In the genomic region with DNA sequence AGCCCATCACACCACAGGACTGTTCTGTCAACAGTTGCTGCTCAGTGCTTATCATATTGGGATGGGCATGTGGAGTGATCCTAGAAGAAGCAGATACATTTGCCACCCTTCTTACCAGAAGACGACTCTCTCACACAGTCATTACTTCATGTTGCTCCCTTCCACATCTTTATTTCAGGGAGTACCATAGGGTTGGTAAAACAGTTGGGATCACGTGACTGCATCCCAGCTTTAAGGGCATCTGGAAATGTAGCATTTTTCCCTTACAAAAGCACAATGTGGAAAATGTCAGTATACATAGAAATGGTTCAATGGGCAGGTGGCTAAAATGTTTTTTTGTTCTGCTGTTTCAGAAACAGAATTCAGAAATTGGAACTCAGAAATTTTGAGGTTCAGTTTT, we compare ENCODE assay signal across 36 cellular contexts.
"Had no signal": no experiment of that assay in that cellular context is flagged by ENCODE, and none has a peak within 500 bp of the region (broad histone marks: within the 10 kb centered on the region; RNA-seq: fewer than 3 reads in every experiment).

No MANE protein-coding gene starts in this region.

- H3K9me3 ChIP-seq: ascending aorta had no signal

- H3K4me3 ChIP-seq: ascending aorta, cardiac muscle cell had no signal

- H3K4me1 Mint-ChIP-seq: activated B cell treated with CpG ODN at 0.5 μM for 24 hours; activated CD4-positive, alpha-beta T cell treated with anti-CD3 and anti-CD28 coated beads, Interleukin-2, amount 10 ng/mL, durations not matched to agents 24 days and 14 days; activated CD8-positive, alpha-beta memory T cell treated with anti-CD3 and anti-CD28 coated beads, Interleukin-2, amount 10 ng/mL, durations not matched to agents 7 days and 5 days; activated naive CD4-positive, alpha-beta T cell treated with anti-CD3 and anti-CD28 coated beads, Interleukin-2, amount 10 ng/mL, durations not matched to agents 7 days and 5 days; activated naive CD4-positive, alpha-beta T cell treated with anti-CD3 and anti-CD28 coated beads, Interleukin-2, amount 50 U/mL, for 24 hours; activated naive CD8-positive, alpha-beta T cell treated with anti-CD3 and anti-CD28 coated beads, Interleukin-2, amount 10 ng/mL, durations not matched to agents 7 days and 5 days; activated naive CD8-positive, alpha-beta T cell treated with anti-CD3 and anti-CD28 coated beads, Interleukin-2, amount 50 U/mL, for 24 hours; central memory CD8-positive, alpha-beta T cell had no signal

- H3K36me3 Mint-ChIP-seq: activated CD4-positive, alpha-beta memory T cell treated with anti-CD3 and anti-CD28 coated beads for 36 hours; activated CD8-positive, alpha-beta memory T cell treated with anti-CD3 and anti-CD28 coated beads, Interleukin-2, amount 10 ng/mL, durations not matched to agents 7 days and 5 days; activated naive CD4-positive, alpha-beta T cell treated with anti-CD3 and anti-CD28 coated beads, Interleukin-2, amount 10 ng/mL, durations not matched to agents 7 days and 5 days; activated naive CD4-positive, alpha-beta T cell treated with anti-CD3 and anti-CD28 coated beads, Interleukin-2, amount 50 U/mL, for 24 hours; activated naive CD8-positive, alpha-beta T cell; activated naive CD8-positive, alpha-beta T cell treated with anti-CD3 and anti-CD28 coated beads, Interleukin-2, amount 10 ng/mL, durations not matched to agents 7 days and 5 days; brain had no signal

- H3K4me3 Mint-ChIP-seq: activated B cell treated with CpG ODN at 0.5 μM for 24 hours; activated CD4-positive, alpha-beta memory T cell treated with anti-CD3 and anti-CD28 coated beads for 36 hours; activated CD4-positive, alpha-beta T cell treated with anti-CD3 and anti-CD28 coated beads, Interleukin-2, amount 10 ng/mL, durations not matched to agents 24 days and 14 days; activated CD8-positive, alpha-beta memory T cell treated with anti-CD3 and anti-CD28 coated beads, Interleukin-2, amount 10 ng/mL, durations not matched to agents 7 days and 5 days; activated CD8-positive, alpha-beta T cell treated with anti-CD3 and anti-CD28 coated beads for 36 hours; activated naive CD4-positive, alpha-beta T cell treated with anti-CD3 and anti-CD28 coated beads, Interleukin-2, amount 10 ng/mL, durations not matched to agents 7 days and 5 days; activated naive CD4-positive, alpha-beta T cell treated with anti-CD3 and anti-CD28 coated beads, Interleukin-2, amount 50 U/mL, for 24 hours; activated naive CD8-positive, alpha-beta T cell; activated naive CD8-positive, alpha-beta T cell treated with anti-CD3 and anti-CD28 coated beads, Interleukin-2, amount 10 ng/mL, durations not matched to agents 7 days and 5 days; activated naive CD8-positive, alpha-beta T cell treated with anti-CD3 and anti-CD28 coated beads, Interleukin-2, amount 50 U/mL, for 24 hours; activated T-cell treated with anti-CD3 and anti-CD28 coated beads, Interleukin-2, amount 50 U/mL, for 24 hours; brain; central memory CD8-positive, alpha-beta T cell; T-helper 2 cell treated with Interferon-gamma antibody and Interleukin-4, amounts not matched to agents 5 μg/mL and 100 μg/mL, for 36 hours had no signal

- H3K4me1 ChIP-seq: ascending aorta had no signal

- ATAC-seq: activated CD8-positive, alpha-beta memory T cell treated with anti-CD3 and anti-CD28 coated beads, Interleukin-2, amount 10 ng/mL, durations not matched to agents 7 days and 5 days; activated CD8-positive, alpha-beta T cell treated with anti-CD3 and anti-CD28 coated beads for 36 hours; activated naive CD8-positive, alpha-beta T cell treated with anti-CD3 and anti-CD28 coated beads, Interleukin-2, amount 50 U/mL, for 24 hours had no signal

- H3K27me3 ChIP-seq: ascending aorta, cardiac muscle cell had no signal

- H3K27ac Mint-ChIP-seq: activated B cell treated with CpG ODN at 0.5 μM for 24 hours; activated CD4-positive, alpha-beta memory T cell treated with anti-CD3 and anti-CD28 coated beads for 36 hours; activated CD4-positive, alpha-beta T cell treated with anti-CD3 and anti-CD28 coated beads, Interleukin-2, amount 10 ng/mL, durations not matched to agents 24 days and 14 days; activated CD8-positive, alpha-beta memory T cell treated with anti-CD3 and anti-CD28 coated beads, Interleukin-2, amount 10 ng/mL, durations not matched to agents 7 days and 5 days; activated CD8-positive, alpha-beta T cell treated with anti-CD3 and anti-CD28 coated beads for 36 hours; activated naive CD4-positive, alpha-beta T cell treated with anti-CD3 and anti-CD28 coated beads, Interleukin-2, amount 10 ng/mL, durations not matched to agents 7 days and 5 days; activated naive CD4-positive, alpha-beta T cell treated with anti-CD3 and anti-CD28 coated beads, Interleukin-2, amount 50 U/mL, for 24 hours; activated naive CD8-positive, alpha-beta T cell; activated naive CD8-positive, alpha-beta T cell treated with anti-CD3 and anti-CD28 coated beads, Interleukin-2, amount 10 ng/mL, durations not matched to agents 7 days and 5 days; activated naive CD8-positive, alpha-beta T cell treated with anti-CD3 and anti-CD28 coated beads, Interleukin-2, amount 50 U/mL, for 24 hours; activated T-cell treated with anti-CD3 and anti-CD28 coated beads, Interleukin-2, amount 50 U/mL, for 24 hours; activated T-helper 2 cell treated with anti-CD3 and anti-CD28 coated beads, Interferon-gamma antibody, Interleukin-2, Interleukin-4, amounts not matched to agents 10 μg/mL and 5 μg/mL and 100 μg/mL, durations not matched to agents 14 hours and 24 hours and 36 hours; brain; T-helper 2 cell treated with Interferon-gamma antibody and Interleukin-4, amounts not matched to agents 5 μg/mL and 100 μg/mL, for 36 hours had no signal

- H3K9me3 Mint-ChIP-seq: activated naive CD4-positive, alpha-beta T cell treated with anti-CD3 and anti-CD28 coated beads, Interleukin-2, amount 10 ng/mL, durations not matched to agents 7 days and 5 days; activated naive CD4-positive, alpha-beta T cell treated with anti-CD3 and anti-CD28 coated beads, Interleukin-2, amount 50 U/mL, for 24 hours; activated naive CD8-positive, alpha-beta T cell treated with anti-CD3 and anti-CD28 coated beads, Interleukin-2, amount 10 ng/mL, durations not matched to agents 7 days and 5 days; activated naive CD8-positive, alpha-beta T cell treated with anti-CD3 and anti-CD28 coated beads, Interleukin-2, amount 50 U/mL, for 24 hours had no signal

- DNase-seq: activated B cell treated with CpG ODN at 0.5 μM for 24 hours; activated CD4-positive, alpha-beta memory T cell treated with anti-CD3 and anti-CD28 coated beads for 36 hours; activated CD4-positive, alpha-beta T cell treated with anti-CD3 and anti-CD28 coated beads for 4 hours; activated CD4-positive, alpha-beta T cell treated with anti-CD3 and anti-CD28 coated beads, Interleukin-2, amount 10 ng/mL, durations not matched to agents 24 days and 14 days; activated CD4-positive, alpha-beta T cell treated with anti-CD3 and anti-CD28 coated beads, Interleukin-2, amount 50 U/mL, for 1 hour; activated CD4-positive, alpha-beta T cell treated with anti-CD3 and anti-CD28 coated beads, Interleukin-2, amount 50 U/mL, for 4 hours; activated CD4-positive, CD25-positive, alpha-beta regulatory T cell treated with anti-CD3 and anti-CD28 coated beads, Interleukin-2, amount 50 U/mL, for 72 hours; activated CD8-positive, alpha-beta memory T cell treated with anti-CD3 and anti-CD28 coated beads for 24 hours; activated CD8-positive, alpha-beta memory T cell treated with anti-CD3 and anti-CD28 coated beads, Interleukin-2, amount 10 ng/mL, durations not matched to agents 7 days and 5 days; activated CD8-positive, alpha-beta memory T cell treated with anti-CD3 and anti-CD28 coated beads, Interleukin-2, amount 50 U/mL, for 48 hours; activated CD8-positive, alpha-beta T cell treated with anti-CD3 and anti-CD28 coated beads for 36 hours; activated effector memory CD4-positive, alpha-beta T cell treated with Interleukin-2 at 50 U/mL for 16 hours; activated gamma-delta T cell; activated naive CD4-positive, alpha-beta T cell treated with anti-CD3 and anti-CD28 coated beads, Interleukin-2, amount 10 ng/mL, durations not matched to agents 7 days and 5 days; activated naive CD4-positive, alpha-beta T cell treated with Interleukin-2 at 50 U/mL for 16 hours; activated naive CD8-positive, alpha-beta T cell treated with anti-CD3 and anti-CD28 coated beads, Interleukin-2, amount 10 ng/mL, durations not matched to agents 7 days and 5 days; activated naive CD8-positive, alpha-beta T cell treated with anti-CD3 and anti-CD28 coated beads, Interleukin-2, amount 50 U/mL, for 24 hours; activated T-cell treated with anti-CD3 and anti-CD28 coated beads, Interleukin-2, amount 50 U/mL, for 24 hours; activated T-cell treated with anti-CD3 and anti-CD28 coated beads, Interleukin-2, amount 50 U/mL, for 48 hours; amygdala; anterior cingulate cortex; caudate nucleus; cerebellar nuclear complex; T-helper 2 cell; T-helper 9 cell had no signal

- FAIRE-seq: bronchial epithelial cell, TTC549 had no signal

- H3K27me3 Mint-ChIP-seq: activated B cell treated with CpG ODN at 0.5 μM for 24 hours; activated CD4-positive, alpha-beta memory T cell treated with anti-CD3 and anti-CD28 coated beads for 36 hours; activated CD4-positive, alpha-beta T cell treated with anti-CD3 and anti-CD28 coated beads, Interleukin-2, amount 10 ng/mL, durations not matched to agents 24 days and 14 days; activated CD8-positive, alpha-beta memory T cell treated with anti-CD3 and anti-CD28 coated beads, Interleukin-2, amount 10 ng/mL, durations not matched to agents 7 days and 5 days; activated CD8-positive, alpha-beta T cell treated with anti-CD3 and anti-CD28 coated beads for 36 hours; activated naive CD4-positive, alpha-beta T cell treated with anti-CD3 and anti-CD28 coated beads, Interleukin-2, amount 10 ng/mL, durations not matched to agents 7 days and 5 days; activated naive CD4-positive, alpha-beta T cell treated with anti-CD3 and anti-CD28 coated beads, Interleukin-2, amount 50 U/mL, for 24 hours; activated naive CD8-positive, alpha-beta T cell; activated naive CD8-positive, alpha-beta T cell treated with anti-CD3 and anti-CD28 coated beads, Interleukin-2, amount 10 ng/mL, durations not matched to agents 7 days and 5 days; activated naive CD8-positive, alpha-beta T cell treated with anti-CD3 and anti-CD28 coated beads, Interleukin-2, amount 50 U/mL, for 24 hours; activated T-cell treated with anti-CD3 and anti-CD28 coated beads, Interleukin-2, amount 50 U/mL, for 24 hours; central memory CD8-positive, alpha-beta T cell had no signal

- H3K27ac ChIP-seq: ascending aorta, cardiac muscle cell, VCaP had no signal

- H3K36me3 ChIP-seq: ascending aorta, cardiac muscle cell had no signal
